Comparison of ENCODE assay signal across 12 cellular contexts in the genomic region with DNA sequence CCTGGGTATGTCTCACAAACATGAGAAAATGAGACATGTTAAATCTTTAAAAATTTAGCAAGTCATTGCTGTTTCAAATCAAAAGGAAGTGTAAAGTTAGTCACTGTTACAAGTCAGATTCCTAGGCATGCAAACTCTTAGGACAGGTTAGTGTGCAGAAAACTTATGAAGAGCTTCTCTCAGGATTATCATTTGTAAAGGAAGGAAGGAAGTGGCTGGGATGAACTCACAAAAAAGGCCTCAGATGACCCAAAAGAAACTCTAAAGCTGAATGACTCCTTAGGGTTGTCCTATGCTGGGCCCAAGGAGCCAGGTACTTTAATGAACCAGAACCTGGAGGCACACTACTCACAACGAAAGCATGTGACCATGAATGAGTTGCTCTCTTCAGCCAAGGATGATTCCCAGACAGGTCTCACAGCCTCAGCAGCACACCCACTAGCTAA. TPM values are rescaled to one million over a fixed set of nuclear protein-coding genes. Genes with fewer than 3 reads are reported as not detected.
A peak's percentile ranks its signal among the peaks of the same experiment; 100 is the strongest.
DNase-seq lines count a peak whose midpoint lies in the region; ATAC-seq, FAIRE-seq and TF ChIP-seq lines count a peak whose summit lies in the region.
"Had no signal": no experiment of that assay in that cellular context is flagged by ENCODE, and none has a peak within 500 bp of the region (broad histone marks: within the 10 kb centered on the region; RNA-seq: fewer than 3 reads in every experiment).

No MANE protein-coding gene starts in this region.

- no peaks in the 10 kb centered on the region for H3K9me3 ChIP-seq in breast epithelium

- H3K4me3 Mint-ChIP-seq in MCF 10A (ENCODE audit: unreplicated experiment) = no peak overlapping the region

- POLR2A ChIA-PET in MCF 10A (lab: Yijun Ruan, JAX) = interaction anchor here (0.9 to 2.2 kb wide), 5 partner anchors 19 to 26 kb away, joined by 3 to 9 read pairs (median 3); a partner anchor contains a TSS

- H3K36me3 ChIP-seq in breast epithelium (no peaks in the 10 kb centered on the region), H7 (replicated peaks; ENCODE audit: control insufficient read depth, insufficient read depth, low read length) (no peaks in the 10 kb centered on the region)

- H3K27me3 Mint-ChIP-seq in MCF 10A (ENCODE audit: insufficient read depth, unreplicated experiment) = no peaks in the 10 kb centered on the region

- ATAC-seq in stimulated activated naive CD8-positive, alpha-beta T cell treated with anti-CD3 and anti-CD28 coated beads, Interleukin-15, Interleukin-2, amounts not matched to agents 100 U/mL and 50 U/mL, for 24 hours = peak; percentile 65

- no peaks in the 10 kb centered on the region for H3K4me1 Mint-ChIP-seq in MCF 10A (ENCODE audit: insufficient read depth, unreplicated experiment)

- H3K9me3 Mint-ChIP-seq in MCF 10A (ENCODE audit: unreplicated experiment) = no peaks in the 10 kb centered on the region

- no TSS peak for BruUV-seq in MCF 10A (replicated peaks; lab: Mats Ljungman, UMichigan)

- H3K36me3 Mint-ChIP-seq in MCF 10A (ENCODE audit: insufficient read depth, unreplicated experiment) = no peaks in the 10 kb centered on the region

- no peak for TF ChIP-seq POLR2A in breast epithelium (IDR thresholded peaks at IDR 0.05)

- peak overlapping the region; percentile 54 for H3K27ac Mint-ChIP-seq in MCF 10A (ENCODE audit: low read depth, unreplicated experiment)

- peak; percentile 49 for FAIRE-seq in RCC 7860 (lab: Jason Lieb, UNC)

- H3K4me1 ChIP-seq in breast epithelium = no peaks in the 10 kb centered on the region

- H3K27ac ChIP-seq in breast epithelium = no peak overlapping the region
- peak overlapping the region; percentile 99 for H3K27ac ChIP-seq in epithelial cell of prostate
- H3K27ac ChIP-seq: C4-2B had no signal

- peak; percentile 18 for DNase-seq in MCF 10A (ENCODE audit: unreplicated experiment)
- DNase-seq in breast epithelium (ENCODE audit: low spot score in 2 of 2) = no peak
- peak; percentile 44 for DNase-seq in RCC 7860 (ENCODE audit: low spot score)
- DNase-seq in epithelial cell of prostate (ENCODE audit: low read depth, low spot score) = no peak
- no peak for DNase-seq in stimulated activated naive CD8-positive, alpha-beta T cell treated with anti-CD3 and anti-CD28 coated beads, Interleukin-15, Interleukin-2, amounts not matched to agents 100 U/mL and 50 U/mL, for 24 hours
- no peak for DNase-seq in NCI-H510A (lab: John Stamatoyannopoulos, UW)
- no peak for DNase-seq in H7
- DNase-seq in NCI-H1436 treated with DMSO at 0.1 percent for 48 hours (lab: John Stamatoyannopoulos, UW) = no peak
- DNase-seq: amygdala, foreskin fibroblast, NCI-H446 had no signal

- H3K4me3 ChIP-seq in breast epithelium = no peak overlapping the region
- H3K4me3 ChIP-seq in H7 (ENCODE audit: insufficient read depth, low read depth, low read length) = no peak overlapping the region

- H3K27me3 ChIP-seq in breast epithelium (no peaks in the 10 kb centered on the region), H7 (ENCODE audit: control insufficient read depth, insufficient read depth, low read length) (no peaks in the 10 kb centered on the region)

- TF ChIP-seq CTCF in MCF 10A (IDR thresholded peaks at IDR 0.05; ENCODE audit: unreplicated experiment) (no peak), breast epithelium (IDR thresholded peaks at IDR 0.05) (no peak)

- CTCF ChIA-PET in MCF 10A (lab: Yijun Ruan, JAX) = interaction anchor here (0.6 to 0.7 kb wide), 2 partner anchors 22 to 79 kb away, joined by 3 read pairs; a partner anchor contains a TSS

- intact Hi-C loops in MCF 10A (cut with micrococcal nuclease) = no loop called here
- intact Hi-C loops in breast epithelium (cut with DNase I; ENCODE audit: low total_unique reads) = loop anchor here (10.0 kb wide), 1 partner anchor 1984 kb away; no protein-coding TSS in a partner anchor

RNA-seq across cellular contexts. Expression of a gene that starts 25.0 kb away (rescaled TPM):
- 24.6 and 33.4 TPM in 2 replicates for total RNA-seq in MCF 10A (2022)
- total RNA-seq in breast epithelium = 10 to 100 TPM; 25.8 to 46.5 (median 27.5) TPM
- 10.7 and 16.3 TPM in 2 replicates for total RNA-seq in H7 (2014; rRNA removed; shearing (Covaris generic))

Comparison
In these comparisons a context has a peak if more than half of its experiments do, and no peak if none do; other contexts are left out.
1. DNase-seq: peak in MCF 10A (single experiment) and RCC 7860 (single experiment); none in breast epithelium (0 of 2), epithelial cell of prostate (single experiment), stimulated activated naive CD8-positive, alpha-beta T cell treated with anti-CD3 and anti-CD28 coated beads, Interleukin-15, Interleukin-2, amounts not matched to agents 100 U/mL and 50 U/mL, for 24 hours (single experiment), NCI-H510A (single experiment), H7 (single experiment) and NCI-H1436 treated with DMSO at 0.1 percent for 48 hours (single experiment).